ENCODE assay signal across 12 cellular contexts in the genomic region with DNA sequence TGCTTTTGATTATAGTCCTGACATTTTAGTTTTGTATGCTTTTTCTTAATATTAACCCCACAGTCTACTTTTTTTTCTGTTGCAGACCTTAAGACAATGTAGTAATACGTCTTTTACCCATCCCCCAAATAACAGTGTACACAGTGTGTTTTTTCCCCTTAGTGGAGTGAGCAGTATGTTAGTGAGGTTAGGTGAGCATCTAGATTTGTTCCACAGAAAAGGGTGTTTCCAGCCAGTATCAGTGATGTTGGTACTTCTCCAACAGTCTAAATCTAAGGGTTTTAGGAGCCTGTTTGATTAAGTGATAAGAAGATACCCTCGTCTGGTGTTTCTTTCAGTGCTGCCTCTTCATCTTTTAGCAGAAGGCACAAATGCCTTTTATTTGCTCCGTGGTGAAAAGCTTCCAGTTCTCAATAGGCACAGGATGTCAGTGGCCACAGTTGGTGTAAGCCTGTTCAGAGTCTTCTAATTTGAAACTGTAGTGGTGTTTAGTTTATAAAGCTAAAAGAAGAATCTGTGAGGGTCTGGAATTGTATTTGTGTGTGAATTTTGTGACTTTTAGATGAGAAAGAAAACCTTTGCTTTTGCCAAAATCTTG.
DNase-seq lines count a peak whose midpoint lies in the region; ATAC-seq and TF ChIP-seq lines count a peak whose summit lies in the region.
"Had no signal": no experiment of that assay in that cellular context is flagged by ENCODE, and none has a peak within 500 bp of the region (broad histone marks: within the 10 kb centered on the region; RNA-seq: fewer than 3 reads in every experiment).

No MANE protein-coding gene starts in this region.

- DNase-seq in Calu3: no peak
- DNase-seq in dorsolateral prefrontal cortex: no peak
- no peak for DNase-seq in osteocyte (ENCODE audit: extremely low spot score, unreplicated experiment)
- DNase-seq in iPS-NIHi7 (ENCODE audit: extremely low spot score): no peak
- no peak for DNase-seq in SIG-M5 (lab: John Stamatoyannopoulos, UW)
- no peak for DNase-seq in upper lobe of right lung
- DNase-seq: central memory CD4-positive, alpha-beta T cell; DMS53; NCI-H1105 treated with DMSO at 0.1 percent for 48 hours; NCI-H774 had no signal

- intact Hi-C loops in Calu3 (cut with micrococcal nuclease; ENCODE audit: unreplicated experiment) (loop anchor here (5.0 kb wide), 1 partner anchor 71 kb away; the partner anchor contains the start of gene MAP4K4), dorsolateral prefrontal cortex (cut with DNase I) (no loop called here), upper lobe of right lung (cut with DNase I) (no loop called here)

- peaks cover 87% of the 10 kb centered on the region for H4K20me1 ChIP-seq in Loucy (ENCODE audit: insufficient read depth, low read length, poor library complexity, severe bottlenecking)

- H3K27me3 ChIP-seq in Loucy (ENCODE audit: insufficient read depth, low read length, poor library complexity, severe bottlenecking): no peaks in the 10 kb centered on the region
- no peaks in the 10 kb centered on the region for H3K27me3 ChIP-seq in dorsolateral prefrontal cortex
- no peaks in the 10 kb centered on the region for H3K27me3 ChIP-seq in upper lobe of right lung

- H3K27me3 Mint-ChIP-seq in Calu3 (ENCODE audit: unreplicated experiment): no peaks in the 10 kb centered on the region
- H3K27me3 Mint-ChIP-seq in osteocyte (ENCODE audit: unreplicated experiment): no peaks in the 10 kb centered on the region

- H3K9me3 Mint-ChIP-seq in Calu3 (ENCODE audit: low read depth, unreplicated experiment) (peaks cover under 1% of the 10 kb centered on the region), osteocyte (ENCODE audit: unreplicated experiment) (peaks cover under 1% of the 10 kb centered on the region)

- TF ChIP-seq CTCF in Calu3 (IDR thresholded peaks at IDR 0.05; ENCODE audit: unreplicated experiment): no peak
- TF ChIP-seq CTCF in Loucy (conservative IDR thresholded peaks at IDR 0.05; ENCODE audit: low read length): no peak
- peak in 1 of 56 donors; percentile 10 for TF ChIP-seq CTCF in dorsolateral prefrontal cortex (IDR thresholded peaks at IDR 0.05 in 54 of 56, conservative IDR thresholded peaks at IDR 0.05 in 2 of 56; ENCODE audit: low read depth in 1 of 56, partially characterized antibody in 56 of 56)
- TF ChIP-seq CTCF in osteocyte (IDR thresholded peaks at IDR 0.05): no peak
- no peak for TF ChIP-seq CTCF in upper lobe of right lung (IDR thresholded peaks at IDR 0.05)

- peak overlapping the region in 58 of 59 donors; percentile 1 to 93 (median 88) for H3K27ac ChIP-seq in dorsolateral prefrontal cortex
- H3K27ac ChIP-seq in upper lobe of right lung: no peak overlapping the region
- H3K27ac ChIP-seq: prostate gland had no signal

- H3K36me3 ChIP-seq in Loucy (ENCODE audit: insufficient read depth, low read length) (no peaks in the 10 kb centered on the region), upper lobe of right lung (no peaks in the 10 kb centered on the region)
- H3K36me3 ChIP-seq: prostate gland had no signal

- ATAC-seq in upper lobe of right lung: no peak

- no peaks in the 10 kb centered on the region for H3F3A ChIP-seq in Loucy (ENCODE audit: low read depth)

- H3K9ac ChIP-seq in Loucy (ENCODE audit: low read depth, low read length, poor library complexity, severe bottlenecking): no peak overlapping the region

- H3K4me3 ChIP-seq in Loucy (ENCODE audit: low read length, poor library complexity, severe bottlenecking): no peak overlapping the region
- H3K4me3 ChIP-seq in dorsolateral prefrontal cortex: peak overlapping the region in 9 of 59 donors; percentile 1 to 27 (median 11)
- no peak overlapping the region for H3K4me3 ChIP-seq in upper lobe of right lung
- H3K4me3 ChIP-seq: prostate gland had no signal

- no TSS peak for BruUV-seq in Calu3 (replicated peaks; lab: Mats Ljungman, UMichigan)

- H3K4me2 ChIP-seq in Loucy (ENCODE audit: low read depth, low read length, poor library complexity, severe bottlenecking): peak overlapping the region; percentile 27

- H3K9me2 ChIP-seq in Loucy (replicated peaks; ENCODE audit: low read depth, low read length): no peaks in the 10 kb centered on the region

- no peak overlapping the region for H2AFZ ChIP-seq in Loucy (ENCODE audit: low read length)

- H3K4me1 Mint-ChIP-seq in Calu3 (ENCODE audit: low read depth, unreplicated experiment) (peaks cover 67% of the 10 kb centered on the region), osteocyte (ENCODE audit: unreplicated experiment) (peaks cover 70% of the 10 kb centered on the region)

- H3K4me1 ChIP-seq in Loucy (ENCODE audit: insufficient read depth, low read length, poor library complexity, severe bottlenecking): peaks cover 17% of the 10 kb centered on the region
- H3K4me1 ChIP-seq in upper lobe of right lung: peaks cover 67% of the 10 kb centered on the region

- H3K27ac Mint-ChIP-seq in Calu3 (ENCODE audit: unreplicated experiment): peak overlapping the region; percentile 9
- H3K27ac Mint-ChIP-seq in osteocyte (ENCODE audit: unreplicated experiment): peak overlapping the region; percentile 28

- H3K79me2 ChIP-seq in Loucy (ENCODE audit: insufficient read depth, low read length): peaks cover 100% of the 10 kb centered on the region

- H3K9me3 ChIP-seq in Loucy (ENCODE audit: insufficient read depth, low read depth, low read length): no peaks in the 10 kb centered on the region
- no peaks in the 10 kb centered on the region for H3K9me3 ChIP-seq in upper lobe of right lung
- H3K9me3 ChIP-seq: prostate gland had no signal

- CTCF ChIA-PET in Calu3 (lab: Charles Lee): interaction anchor here (0.9 to 3.6 kb wide), 4 partner anchors 9 to 63 kb away, joined by 3 to 17 read pairs (median 7); no protein-coding TSS in a partner anchor

- H3K36me3 Mint-ChIP-seq in Calu3 (ENCODE audit: insufficient read depth, unreplicated experiment) (peaks cover 11% of the 10 kb centered on the region), osteocyte (ENCODE audit: unreplicated experiment) (no peaks in the 10 kb centered on the region)

- H3K4me3 Mint-ChIP-seq in Calu3 (ENCODE audit: low read depth, unreplicated experiment) (no peak overlapping the region), osteocyte (ENCODE audit: unreplicated experiment) (no peak overlapping the region)
